29 cellular contexts compared by ENCODE assay signal in the genomic region with DNA sequence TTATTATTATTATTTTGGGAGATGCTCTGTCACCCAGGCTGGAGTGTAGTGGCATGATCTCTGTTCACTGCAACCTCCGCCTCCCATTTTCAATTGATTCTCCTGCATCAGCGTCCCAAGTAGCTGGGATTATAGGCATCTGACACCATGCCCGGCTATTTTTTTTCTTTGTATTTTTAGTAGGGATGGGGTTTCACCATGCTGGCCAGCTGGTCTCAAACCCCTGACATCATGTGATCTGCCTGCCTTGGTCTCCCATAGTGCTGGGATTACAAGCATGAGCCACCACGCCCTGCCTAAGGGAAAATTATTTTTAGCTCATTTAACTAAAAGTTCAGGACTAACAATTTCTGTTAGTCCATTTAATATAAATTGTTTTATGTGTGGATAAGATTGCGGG.
"Had no signal": no experiment of that assay in that cellular context is flagged by ENCODE, and none has a peak within 500 bp of the region (broad histone marks: within the 10 kb centered on the region; RNA-seq: fewer than 3 reads in every experiment).

No MANE protein-coding gene starts in this region.

- H3K4me1 ChIP-seq: neural progenitor cell, pancreas, parathyroid adenoma, prostate gland, psoas muscle, right atrium auricular region, right lobe of liver, sigmoid colon, spleen had no signal

- H3K36me3 ChIP-seq: neural progenitor cell, neutrophil, pancreas, prostate gland, right atrium auricular region, right lobe of liver, sigmoid colon, spleen had no signal

- H3K4me2 ChIP-seq: neural progenitor cell, smooth muscle cell had no signal

- H3K27me3 ChIP-seq: neural progenitor cell, pancreas, right atrium auricular region, right lobe of liver, sigmoid colon, spleen had no signal

- ATAC-seq: naive thymus-derived CD4-positive, alpha-beta T cell; naive thymus-derived CD8-positive, alpha-beta T cell; natural killer cell; natural killer cell treated with Interleukin-12 subunit alpha and Interleukin-12 subunit beta and Interleukin-15 and Interleukin-18, amount 100 ng/mL, for 72 hours; pancreas; psoas muscle; right cardiac atrium; right lobe of liver; sciatic nerve had no signal

- DNase-seq: naive B cell; naive thymus-derived CD4-positive, alpha-beta T cell; naive thymus-derived CD8-positive, alpha-beta T cell; natural killer cell; nephron progenitor cell; nucleus accumbens; occipital lobe; pancreas; posterior cingulate gyrus; psoas muscle; retina; right cardiac atrium; right lobe of liver; sigmoid colon; small intestine; spleen; stimulated activated CD4-positive, alpha-beta T cell treated with anti-CD3 and anti-CD28 coated beads, Interleukin-12 subunit alpha, Interleukin-12 subunit beta, amount 100 ng/mL, for 4 hours; stimulated activated CD4-positive, alpha-beta T cell treated with anti-CD3 and anti-CD28 coated beads, Interleukin-15, amount 100 ng/mL, for 24 hours; stimulated activated CD4-positive, alpha-beta T cell treated with anti-CD3 and anti-CD28 coated beads, Interleukin-1b, Interleukin-23, amount 100 ng/mL, for 48 hours; stimulated activated CD4-positive, alpha-beta T cell treated with anti-CD3 and anti-CD28 coated beads, Interleukin-2, amount 100 ng/mL, for 24 hours had no signal

- H3K4me3 ChIP-seq: neural progenitor cell, pancreas, prostate gland, psoas muscle, right atrium auricular region, right lobe of liver, sigmoid colon, skin epidermis, smooth muscle cell, spleen had no signal

- H2AFZ ChIP-seq: neural progenitor cell, parathyroid adenoma had no signal

- H3K9me3 ChIP-seq: neutrophil, pancreas, prostate gland, psoas muscle, right lobe of liver, sigmoid colon had no signal

- H3K9ac ChIP-seq: neural progenitor cell, parathyroid adenoma had no signal

- H3K79me2 ChIP-seq: parathyroid adenoma had no signal

- H3K27ac ChIP-seq: neural progenitor cell, neutrophil, pancreas, parathyroid adenoma, prostate gland, psoas muscle, right atrium auricular region, right lobe of liver, sigmoid colon, skin epidermis, spleen had no signal
